ENCODE assay signal across 8 cellular contexts in the genomic region with DNA sequence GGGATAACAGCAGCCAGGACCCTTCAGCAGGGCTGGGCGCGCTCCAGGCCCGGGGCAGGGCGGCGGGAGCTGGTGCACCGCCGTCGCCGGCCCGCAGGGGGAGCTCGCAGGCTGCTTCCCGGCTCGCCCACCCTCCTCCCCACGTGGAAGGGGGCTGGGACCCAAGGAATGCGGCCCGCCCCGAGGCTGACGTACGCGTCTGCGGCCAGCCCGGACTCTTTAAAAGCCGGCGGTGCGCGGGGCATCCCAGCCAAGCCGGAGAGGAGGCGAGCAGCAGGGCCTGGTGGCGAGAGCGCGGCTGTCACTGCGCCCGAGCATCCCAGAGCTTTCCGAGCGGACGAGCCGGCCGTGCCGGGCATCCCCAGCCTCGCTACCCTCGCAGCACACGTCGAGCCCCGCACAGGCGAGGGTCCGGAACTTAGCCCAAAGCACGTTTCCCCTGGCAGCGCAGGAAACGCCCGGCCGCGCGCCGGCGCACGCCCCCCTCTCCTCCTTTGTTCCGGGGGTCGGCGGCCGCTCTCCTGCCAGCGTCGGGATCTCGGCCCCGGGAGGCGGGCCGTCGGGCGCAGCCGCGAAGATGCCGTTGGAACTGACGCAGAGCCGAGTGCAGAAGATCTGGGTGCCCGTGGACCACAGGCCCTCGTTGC. TPM values are rescaled to one million over a fixed set of nuclear protein-coding genes. Genes with fewer than 3 reads are reported as not detected.
DNase-seq lines count a peak whose midpoint lies in the region; ATAC-seq and TF ChIP-seq lines count a peak whose summit lies in the region.

PFKFB3 (plus strand) TSS at position 249 of the 647 bp plus-strand sequence; CDS start at position 578, 329 bp downstream.

- H3K27ac ChIP-seq in fibroblast of lung (ENCODE audit: insufficient read depth, low read length) = peak within 1 kb of the TSS; percentile 85
- H3K27ac ChIP-seq in naive thymus-derived CD4-positive, alpha-beta T cell (ENCODE audit: low read depth, low read length) = peak within 1 kb of the TSS; percentile 70

- H3K9me3 ChIP-seq in fibroblast of lung (ENCODE audit: control insufficient read depth, insufficient read depth, low read depth, low read length) = no peaks in the 10 kb centered on the region
- no peaks in the 10 kb centered on the region for H3K9me3 ChIP-seq in naive thymus-derived CD4-positive, alpha-beta T cell (ENCODE audit: control insufficient read depth in 2 of 3, low read length in 3 of 3)

- H2AFZ ChIP-seq in fibroblast of lung (ENCODE audit: low read length) = peak within 1 kb of the TSS; percentile 78

- no peaks in the 10 kb centered on the region for H4K20me1 ChIP-seq in fibroblast of lung (ENCODE audit: control insufficient read depth, extremely low read depth, insufficient read depth, low read length)

- no peaks in the 10 kb centered on the region for H3K27me3 Mint-ChIP-seq in activated T-helper 1 cell treated with anti-CD3 and anti-CD28 coated beads, Interleukin-12 subunit alpha, Interleukin-12 subunit beta, Interleukin-2, Interleukin-4 antibody, amounts not matched to agents 30 ng/mL and 10 ng/mL and 1 ng/mL, durations not matched to agents 14 hours and 24 hours and 36 hours (ENCODE audit: insufficient read depth)
- no peaks in the 10 kb centered on the region for H3K27me3 Mint-ChIP-seq in naive thymus-derived CD4-positive, alpha-beta T cell
- H3K27me3 Mint-ChIP-seq in stimulated activated naive B cell treated with anti-CD40 and anti-IgM and Interleukin-4, amounts not matched to agents 10 μg/mL and 1 μg/mL and 100 μg/mL, for 72 hours = no peaks in the 10 kb centered on the region

- DNase-seq in Caki2 (ENCODE audit: low read depth) = peak; percentile 97
- peak; percentile 93 for DNase-seq in HK-2 (ENCODE audit: unreplicated experiment)
- DNase-seq in activated T-helper 1 cell treated with anti-CD3 and anti-CD28 coated beads, Interleukin-12 subunit alpha, Interleukin-12 subunit beta, Interleukin-2, Interleukin-4 antibody, amounts not matched to agents 30 ng/mL and 10 ng/mL and 1 ng/mL, durations not matched to agents 14 hours and 24 hours and 36 hours (ENCODE audit: low spot score) = peak; percentile 92
- peak; percentile 89 to 93 for DNase-seq in fibroblast of lung (ENCODE audit: low read depth in 2 of 2)
- DNase-seq in naive thymus-derived CD4-positive, alpha-beta T cell = peak; percentile 66 to 99 (median 77)
- DNase-seq in stimulated activated naive B cell treated with anti-CD40 and anti-IgM and Interleukin-4, amounts not matched to agents 10 μg/mL and 1 μg/mL and 100 μg/mL, for 72 hours = peak; percentile 93

- intact Hi-C loops in activated T-helper 1 cell treated with anti-CD3 and anti-CD28 coated beads, Interleukin-12 subunit alpha, Interleukin-12 subunit beta, Interleukin-2, Interleukin-4 antibody, amounts not matched to agents 30 ng/mL and 10 ng/mL and 1 ng/mL, durations not matched to agents 14 hours and 24 hours and 36 hours (cut with micrococcal nuclease) = loop anchor here (1.0 to 5.0 kb wide), 12 partner anchors 30 to 463 kb away; partner anchors contain the start of genes ANKRD16 and IL15RA
- intact Hi-C loops in naive thymus-derived CD4-positive, alpha-beta T cell (cut with micrococcal nuclease) = loop anchor here (1.0 to 10.0 kb wide), 16 partner anchors 40 to 475 kb away; partner anchors contain the start of genes IL15RA (in 2 of the 2), PRKCQ (in 2 of the 2) and ANKRD16 (in 1 of the 2)

- in situ Hi-C loops in Caki2 (cut with HindIII; ENCODE audit: low pct_unique_long_range_greater_than_20kb, low sequenced_read_pairs) = no loop called here

- H3K4me1 ChIP-seq in fibroblast of lung (ENCODE audit: control insufficient read depth, extremely low read depth, insufficient read depth, low read length) = peaks cover 17% of the 10 kb centered on the region
- peaks cover 0 to 12% of the 10 kb centered on the region in 2 donors for H3K4me1 ChIP-seq in naive thymus-derived CD4-positive, alpha-beta T cell (ENCODE audit: control insufficient read depth in 2 of 2, insufficient read depth in 2 of 2, low read length in 2 of 2)

- CTCF ChIA-PET in naive thymus-derived CD4-positive, alpha-beta T cell (lab: Charles Lee) = interaction anchor here (0.6 to 5.2 kb wide), 31 partner anchors 11 to 715 kb away, joined by 3 to 59 read pairs (median 4); no protein-coding TSS in a partner anchor

- H3K27me3 ChIP-seq in fibroblast of lung (ENCODE audit: control insufficient read depth, insufficient read depth, low read length) = no peaks in the 10 kb centered on the region
- H3K27me3 ChIP-seq in naive thymus-derived CD4-positive, alpha-beta T cell (ENCODE audit: control insufficient read depth in 2 of 2, insufficient read depth in 2 of 2, low read length in 2 of 2) = no peaks in the 10 kb centered on the region

- H3K9me3 Mint-ChIP-seq in activated T-helper 1 cell treated with anti-CD3 and anti-CD28 coated beads, Interleukin-12 subunit alpha, Interleukin-12 subunit beta, Interleukin-2, Interleukin-4 antibody, amounts not matched to agents 30 ng/mL and 10 ng/mL and 1 ng/mL, durations not matched to agents 14 hours and 24 hours and 36 hours = no peaks in the 10 kb centered on the region
- peaks cover 0 to 2% (median 0%) of the 10 kb centered on the region in 11 donors for H3K9me3 Mint-ChIP-seq in naive thymus-derived CD4-positive, alpha-beta T cell
- H3K9me3 Mint-ChIP-seq in stimulated activated naive B cell treated with anti-CD40 and anti-IgM and Interleukin-4, amounts not matched to agents 10 μg/mL and 1 μg/mL and 100 μg/mL, for 72 hours = no peaks in the 10 kb centered on the region

- H3K4me1 Mint-ChIP-seq in activated T-helper 1 cell treated with anti-CD3 and anti-CD28 coated beads, Interleukin-12 subunit alpha, Interleukin-12 subunit beta, Interleukin-2, Interleukin-4 antibody, amounts not matched to agents 30 ng/mL and 10 ng/mL and 1 ng/mL, durations not matched to agents 14 hours and 24 hours and 36 hours (ENCODE audit: low read depth) = peaks cover 46% of the 10 kb centered on the region
- H3K4me1 Mint-ChIP-seq in naive thymus-derived CD4-positive, alpha-beta T cell = peaks cover 14 to 44% (median 35%) of the 10 kb centered on the region in 7 donors
- H3K4me1 Mint-ChIP-seq in stimulated activated naive B cell treated with anti-CD40 and anti-IgM and Interleukin-4, amounts not matched to agents 10 μg/mL and 1 μg/mL and 100 μg/mL, for 72 hours = peaks cover 21 to 47% of the 10 kb centered on the region in 2 donors

- peak; percentile 55 to 74 for TF ChIP-seq CTCF in fibroblast of lung (conservative IDR thresholded peaks at IDR 0.05 in 1 of 2, IDR thresholded peaks at IDR 0.05 in 1 of 2; ENCODE audit: low read depth in 1 of 2, low read length in 2 of 2)

- peak within 1 kb of the TSS; percentile 96 for H3K4me3 Mint-ChIP-seq in activated T-helper 1 cell treated with anti-CD3 and anti-CD28 coated beads, Interleukin-12 subunit alpha, Interleukin-12 subunit beta, Interleukin-2, Interleukin-4 antibody, amounts not matched to agents 30 ng/mL and 10 ng/mL and 1 ng/mL, durations not matched to agents 14 hours and 24 hours and 36 hours
- peak within 1 kb of the TSS; percentile 92 to 100 (median 97) for H3K4me3 Mint-ChIP-seq in naive thymus-derived CD4-positive, alpha-beta T cell
- peak within 1 kb of the TSS; percentile 92 to 93 for H3K4me3 Mint-ChIP-seq in stimulated activated naive B cell treated with anti-CD40 and anti-IgM and Interleukin-4, amounts not matched to agents 10 μg/mL and 1 μg/mL and 100 μg/mL, for 72 hours

- H3K79me2 ChIP-seq in fibroblast of lung (ENCODE audit: control insufficient read depth, insufficient read depth, low read length) = peaks cover 16% of the 10 kb centered on the region

- POLR2A ChIA-PET in naive thymus-derived CD4-positive, alpha-beta T cell (lab: Charles Lee) = interaction anchor here (0.7 to 4.5 kb wide), 22 partner anchors 8 to 207 kb away, joined by 3 to 32 read pairs (median 4); no protein-coding TSS in a partner anchor

- ATAC-seq in GM19455 (IDR thresholded peaks at IDR 0.05; ENCODE audit: unreplicated experiment) = peak; percentile 74
- ATAC-seq in naive thymus-derived CD4-positive, alpha-beta T cell = peak; percentile 81
- peak; percentile 88 to 90 for ATAC-seq in stimulated activated naive B cell treated with anti-CD40 and anti-IgM and Interleukin-4, amounts not matched to agents 10 μg/mL and 1 μg/mL and 100 μg/mL, for 72 hours (replicated peaks)

- H3K27ac Mint-ChIP-seq in activated T-helper 1 cell treated with anti-CD3 and anti-CD28 coated beads, Interleukin-12 subunit alpha, Interleukin-12 subunit beta, Interleukin-2, Interleukin-4 antibody, amounts not matched to agents 30 ng/mL and 10 ng/mL and 1 ng/mL, durations not matched to agents 14 hours and 24 hours and 36 hours = peak within 1 kb of the TSS; percentile 92
- H3K27ac Mint-ChIP-seq in naive thymus-derived CD4-positive, alpha-beta T cell = peak within 1 kb of the TSS; percentile 81 to 97 (median 93)
- peak within 1 kb of the TSS; percentile 86 for H3K27ac Mint-ChIP-seq in stimulated activated naive B cell treated with anti-CD40 and anti-IgM and Interleukin-4, amounts not matched to agents 10 μg/mL and 1 μg/mL and 100 μg/mL, for 72 hours

- peak within 1 kb of the TSS; percentile 98 for H3K4me2 ChIP-seq in fibroblast of lung (ENCODE audit: extremely low read depth, insufficient read depth, low read length)

- H3K36me3 Mint-ChIP-seq in activated T-helper 1 cell treated with anti-CD3 and anti-CD28 coated beads, Interleukin-12 subunit alpha, Interleukin-12 subunit beta, Interleukin-2, Interleukin-4 antibody, amounts not matched to agents 30 ng/mL and 10 ng/mL and 1 ng/mL, durations not matched to agents 14 hours and 24 hours and 36 hours (ENCODE audit: low read depth) = peaks cover 13% of the 10 kb centered on the region
- H3K36me3 Mint-ChIP-seq in naive thymus-derived CD4-positive, alpha-beta T cell = peaks cover 0 to 20% (median 0%) of the 10 kb centered on the region in 5 donors
- H3K36me3 Mint-ChIP-seq in stimulated activated naive B cell treated with anti-CD40 and anti-IgM and Interleukin-4, amounts not matched to agents 10 μg/mL and 1 μg/mL and 100 μg/mL, for 72 hours = peaks cover 0 to 14% of the 10 kb centered on the region in 2 donors

- peak within 1 kb of the TSS; percentile 88 for H3K9ac ChIP-seq in fibroblast of lung (ENCODE audit: insufficient read depth, low read length)

- no peaks in the 10 kb centered on the region for H3K36me3 ChIP-seq in fibroblast of lung (ENCODE audit: control insufficient read depth, insufficient read depth, low read length)
- H3K36me3 ChIP-seq in naive thymus-derived CD4-positive, alpha-beta T cell (ENCODE audit: control insufficient read depth in 2 of 3, insufficient read depth in 3 of 3, low read length in 3 of 3) = no peaks in the 10 kb centered on the region

- peak within 1 kb of the TSS; percentile 76 to 90 (median 80) for H3K4me3 ChIP-seq in fibroblast of lung (replicated peaks in 1 of 4; ENCODE audit: control extremely low read depth in 1 of 4, insufficient read depth in 1 of 4, low read depth in 3 of 4, low read length in 4 of 4)
- peak within 1 kb of the TSS; percentile 84 for H3K4me3 ChIP-seq in naive thymus-derived CD4-positive, alpha-beta T cell (ENCODE audit: low read length)

RNA-seq across cellular contexts. Expression of gene PFKFB3, which starts in this region (rescaled TPM):
- total RNA-seq in Caki2 (2014; rRNA removed; shearing (Covaris generic); ENCODE audit: low replicate concordance) = 40.8 and 58.2 TPM in 2 replicates
- 28.1 TPM for polyA plus RNA-seq in PFSK-1 (2012; ENCODE audit: insufficient read length, low read depth)
- total RNA-seq in activated T-helper 1 cell treated with anti-CD3 and anti-CD28 coated beads, Interleukin-12 subunit alpha, Interleukin-12 subunit beta, Interleukin-2, Interleukin-4 antibody, amounts not matched to agents 30 ng/mL and 10 ng/mL and 1 ng/mL, durations not matched to agents 14 hours and 24 hours and 36 hours = 90.3 and 93.8 TPM in 2 replicates
- total RNA-seq in fibroblast of lung = 22.9 and 25.8 TPM in 2 replicates
- 14.2 and 15.5 TPM in 2 replicates for polyA plus RNA-seq in fibroblast of lung
- 21.8 and 22.1 TPM in 2 replicates for polyA plus RNA-seq in fibroblast of lung (2012)
- polyA minus RNA-seq in fibroblast of lung (ENCODE audit: low replicate concordance) = 36.3 and 37.4 TPM in 2 replicates
- total RNA-seq in naive thymus-derived CD4-positive, alpha-beta T cell = 100 to 1,000 TPM in 1 of 5 experiments, 10 to 100 TPM in 4; 65.9 to 129 (median 80.5) TPM
- polyA plus RNA-seq in naive thymus-derived CD4-positive, alpha-beta T cell = 10 to 100 TPM in 1 of 2 donors, 1 to 10 TPM in 1; 2.3 to 13.0 TPM

Comparison
In these comparisons a context has a peak if more than half of its experiments do, and no peak if none do; other contexts are left out.
1. Peak in every context shown above with its lines: DNase-seq, ATAC-seq, H3K4me3 ChIP-seq and H3K27ac ChIP-seq.